In genomic region chr6:138817799-138818198, GRCh38 we compare ENCODE assay signal across 8 cellular contexts. TPM values are rescaled to one million over a fixed set of nuclear protein-coding genes. Genes with fewer than 3 reads are reported as not detected.
DNase-seq lines count a peak whose midpoint lies in the region; ATAC-seq and TF ChIP-seq lines count a peak whose summit lies in the region.

No MANE protein-coding gene starts in this region.

- H3K9me3 ChIP-seq in parathyroid adenoma (ENCODE audit: control insufficient read depth, low read length): no peaks in the 10 kb centered on the region

- DNase-seq in activated naive CD4-positive, alpha-beta T cell treated with anti-CD3 and anti-CD28 coated beads for 36 hours: peak; percentile 8
- DNase-seq in activated naive CD4-positive, alpha-beta T cell treated with anti-CD3 and anti-CD28 coated beads, Interleukin-2, amount 10 ng/mL, durations not matched to agents 7 days and 5 days: no peak
- DNase-seq in NCI-H2196 (lab: John Stamatoyannopoulos, UW; ENCODE audit: unreplicated experiment) (peak; percentile 81), endothelial cell (ENCODE audit: low spot score) (no peak)

- no peaks in the 10 kb centered on the region for H3K27me3 ChIP-seq in parathyroid adenoma (ENCODE audit: control insufficient read depth, insufficient read depth, low read length)

- no peaks in the 10 kb centered on the region for H3K36me3 Mint-ChIP-seq in activated naive CD4-positive, alpha-beta T cell treated with anti-CD3 and anti-CD28 coated beads for 36 hours (ENCODE audit: low read depth)
- H3K36me3 Mint-ChIP-seq in activated naive CD4-positive, alpha-beta T cell treated with anti-CD3 and anti-CD28 coated beads, Interleukin-2, amount 10 ng/mL, durations not matched to agents 7 days and 5 days: no peaks in the 10 kb centered on the region
- H3K36me3 Mint-ChIP-seq in endothelial cell (ENCODE audit: low read depth, unreplicated experiment): no peaks in the 10 kb centered on the region

- H3K27me3 Mint-ChIP-seq in activated naive CD4-positive, alpha-beta T cell treated with anti-CD3 and anti-CD28 coated beads for 36 hours (ENCODE audit: low read depth): no peaks in the 10 kb centered on the region
- no peaks in the 10 kb centered on the region for H3K27me3 Mint-ChIP-seq in activated naive CD4-positive, alpha-beta T cell treated with anti-CD3 and anti-CD28 coated beads, Interleukin-2, amount 10 ng/mL, durations not matched to agents 7 days and 5 days
- H3K27me3 Mint-ChIP-seq in endothelial cell (ENCODE audit: unreplicated experiment): no peaks in the 10 kb centered on the region

- no peak overlapping the region for H3K27ac Mint-ChIP-seq in activated naive CD4-positive, alpha-beta T cell treated with anti-CD3 and anti-CD28 coated beads for 36 hours
- no peak overlapping the region for H3K27ac Mint-ChIP-seq in activated naive CD4-positive, alpha-beta T cell treated with anti-CD3 and anti-CD28 coated beads, Interleukin-2, amount 10 ng/mL, durations not matched to agents 7 days and 5 days
- peak overlapping the region; percentile 18 for H3K27ac Mint-ChIP-seq in endothelial cell (ENCODE audit: unreplicated experiment)

- CTCF ChIA-PET in activated naive CD4-positive, alpha-beta T cell treated with anti-CD3 and anti-CD28 coated beads for 36 hours (lab: Charles Lee): interaction anchor here (1.0 to 5.2 kb wide), 3 partner anchors 85 to 548 kb away, joined by 3 to 40 read pairs (median 4); partner anchors contain the start of gene REPS1
- CTCF ChIA-PET in activated naive CD4-positive, alpha-beta T cell treated with anti-CD3 and anti-CD28 coated beads, Interleukin-2, amount 10 ng/mL, durations not matched to agents 7 days and 5 days (lab: Charles Lee): interaction anchor here (0.6 to 3.4 kb wide), 7 partner anchors 54 to 547 kb away, joined by 3 to 19 read pairs (median 4); no protein-coding TSS in a partner anchor

- intact Hi-C loops in activated naive CD4-positive, alpha-beta T cell treated with anti-CD3 and anti-CD28 coated beads for 36 hours (cut with micrococcal nuclease): loop anchor here (2.0 kb wide), 2 partner anchors 299 to 307 kb away; no protein-coding TSS in a partner anchor

- peak overlapping the region; percentile 71 for H2AFZ ChIP-seq in parathyroid adenoma

- H3K4me3 ChIP-seq in parathyroid adenoma (ENCODE audit: low read depth, low read length): no peak overlapping the region

- H3K79me2 ChIP-seq in parathyroid adenoma: no peaks in the 10 kb centered on the region

- H3K4me1 Mint-ChIP-seq in activated naive CD4-positive, alpha-beta T cell treated with anti-CD3 and anti-CD28 coated beads for 36 hours (ENCODE audit: low read depth): peaks cover 20% of the 10 kb centered on the region
- H3K4me1 Mint-ChIP-seq in activated naive CD4-positive, alpha-beta T cell treated with anti-CD3 and anti-CD28 coated beads, Interleukin-2, amount 10 ng/mL, durations not matched to agents 7 days and 5 days: peaks cover 25% of the 10 kb centered on the region
- peaks cover 12% of the 10 kb centered on the region for H3K4me1 Mint-ChIP-seq in endothelial cell (ENCODE audit: unreplicated experiment)

- H3K36me3 ChIP-seq in parathyroid adenoma (ENCODE audit: control insufficient read depth, insufficient read depth, low read length): no peaks in the 10 kb centered on the region

- H3K4me3 Mint-ChIP-seq in activated naive CD4-positive, alpha-beta T cell treated with anti-CD3 and anti-CD28 coated beads for 36 hours: no peak overlapping the region
- no peak overlapping the region for H3K4me3 Mint-ChIP-seq in activated naive CD4-positive, alpha-beta T cell treated with anti-CD3 and anti-CD28 coated beads, Interleukin-2, amount 10 ng/mL, durations not matched to agents 7 days and 5 days
- no peak overlapping the region for H3K4me3 Mint-ChIP-seq in endothelial cell (ENCODE audit: unreplicated experiment)

- peak overlapping the region; percentile 34 for H3K27ac ChIP-seq in parathyroid adenoma

- peaks cover 16% of the 10 kb centered on the region for H3K4me1 ChIP-seq in parathyroid adenoma

- no peak for TF ChIP-seq CTCF in endothelial cell (IDR thresholded peaks at IDR 0.05; ENCODE audit: unreplicated experiment)
- no peak for TF ChIP-seq CTCF in parathyroid adenoma (IDR thresholded peaks at IDR 0.05)

- H3K9me3 Mint-ChIP-seq in activated naive CD4-positive, alpha-beta T cell treated with anti-CD3 and anti-CD28 coated beads for 36 hours: no peaks in the 10 kb centered on the region
- no peaks in the 10 kb centered on the region for H3K9me3 Mint-ChIP-seq in activated naive CD4-positive, alpha-beta T cell treated with anti-CD3 and anti-CD28 coated beads, Interleukin-2, amount 10 ng/mL, durations not matched to agents 7 days and 5 days
- H3K9me3 Mint-ChIP-seq in endothelial cell (ENCODE audit: unreplicated experiment): no peaks in the 10 kb centered on the region

- ATAC-seq in GM21786 (IDR thresholded peaks at IDR 0.05; ENCODE audit: unreplicated experiment) (no peak), GM21381 (IDR thresholded peaks at IDR 0.05; ENCODE audit: unreplicated experiment) (no peak), GM18517 (IDR thresholded peaks at IDR 0.05; ENCODE audit: unreplicated experiment) (no peak)

- H3K9ac ChIP-seq in parathyroid adenoma: no peak overlapping the region

- peak overlapping the region; percentile 27 for H3K4me2 ChIP-seq in parathyroid adenoma (ENCODE audit: low read length)

RNA-seq across cellular contexts. Expression of gene ECT2L, which starts 21.9 kb away (rescaled TPM):
- not detected for total RNA-seq in activated naive CD4-positive, alpha-beta T cell treated with anti-CD3 and anti-CD28 coated beads for 36 hours
- not detected for total RNA-seq in endothelial cell (ENCODE audit: unreplicated experiment)

RNA-seq across cellular contexts. Expression of gene CCDC28A, which starts 44.2 kb away (rescaled TPM):
- 10 to 100 TPM; 18.9 to 19.2 TPM for total RNA-seq in activated naive CD4-positive, alpha-beta T cell treated with anti-CD3 and anti-CD28 coated beads for 36 hours
- total RNA-seq in endothelial cell (ENCODE audit: unreplicated experiment): 8.1 TPM

Comparison
In these comparisons a context has a peak if more than half of its experiments do, and no peak if none do; other contexts are left out.
1. DNase-seq: peak in activated naive CD4-positive, alpha-beta T cell treated with anti-CD3 and anti-CD28 coated beads for 36 hours (single experiment) and NCI-H2196 (single experiment); none in activated naive CD4-positive, alpha-beta T cell treated with anti-CD3 and anti-CD28 coated beads, Interleukin-2, amount 10 ng/mL, durations not matched to agents 7 days and 5 days (single experiment) and endothelial cell (single experiment).